ENCODE assay signal across 8 cellular contexts in the genomic region with DNA sequence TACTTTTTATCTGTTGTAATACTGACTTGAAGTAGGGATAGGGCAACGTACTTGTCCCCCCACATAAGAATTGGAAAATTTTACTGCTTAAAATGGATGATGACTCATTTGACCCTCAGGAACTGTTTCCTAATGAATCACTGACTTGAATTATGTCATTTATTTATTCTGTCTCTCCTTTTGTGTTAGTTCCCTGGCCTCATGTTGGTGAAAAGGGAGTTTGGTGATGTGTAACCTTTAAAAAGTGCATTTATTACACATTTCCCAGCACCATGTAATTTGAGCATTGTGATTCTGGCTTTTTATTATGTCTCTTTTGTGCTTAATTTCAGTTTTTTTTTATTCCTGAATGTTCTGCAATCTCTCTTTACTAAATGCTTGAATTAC. TPM values are rescaled to one million over a fixed set of nuclear protein-coding genes. Genes with fewer than 3 reads are reported as not detected.
DNase-seq lines count a peak whose midpoint lies in the region; ATAC-seq and TF ChIP-seq lines count a peak whose summit lies in the region.

No MANE protein-coding gene starts in this region.

- ATAC-seq in left lung (peak; percentile 68), HG02642 (IDR thresholded peaks at IDR 0.05; ENCODE audit: poor library complexity, unreplicated experiment) (no peak)

- H3K27me3 ChIP-seq in HUES64 (ENCODE audit: insufficient read depth, low read length) (no peaks in the 10 kb centered on the region), ascending aorta (no peaks in the 10 kb centered on the region), left lung (no peaks in the 10 kb centered on the region), endodermal cell (ENCODE audit: control insufficient read depth, insufficient read depth, low read length, poor library complexity, severe bottlenecking) (no peaks in the 10 kb centered on the region), H7 (ENCODE audit: control insufficient read depth, insufficient read depth, low read length) (no peaks in the 10 kb centered on the region)

- H3K9me3 ChIP-seq in HUES64 (ENCODE audit: insufficient read depth, low read depth, low read length) = no peaks in the 10 kb centered on the region
- H3K9me3 ChIP-seq in ascending aorta = no peaks in the 10 kb centered on the region
- no peaks in the 10 kb centered on the region for H3K9me3 ChIP-seq in left lung
- no peaks in the 10 kb centered on the region for H3K9me3 ChIP-seq in endodermal cell (ENCODE audit: control insufficient read depth, low read length)

- H3K27ac ChIP-seq in HUES64 (ENCODE audit: low read depth, low read length) (no peak overlapping the region), ascending aorta (peak overlapping the region; percentile 84 to 94), left lung (peak overlapping the region; percentile 39 to 77), endodermal cell (ENCODE audit: low read depth, low read length) (no peak overlapping the region)

- intact Hi-C loops in ascending aorta (cut with DNase I) (loop anchor here (1.0 to 2.0 kb wide), 2 partner anchors 20 to 74 kb away; a partner anchor contains a TSS), left lung (cut with DNase I) (no loop called here)

- H3K4me3 ChIP-seq in HUES64 (ENCODE audit: low read length) = no peak overlapping the region
- H3K4me3 ChIP-seq in ascending aorta = no peak overlapping the region
- H3K4me3 ChIP-seq in left lung = no peak overlapping the region
- H3K4me3 ChIP-seq in endodermal cell (ENCODE audit: low read length) = no peak overlapping the region
- H3K4me3 ChIP-seq in H7 (ENCODE audit: insufficient read depth, low read depth, low read length) = no peak overlapping the region

- peaks cover 2% of the 10 kb centered on the region for H3K4me1 Mint-ChIP-seq in endodermal cell

- peak overlapping the region; percentile 19; the same call in 1 of the 2 replicates for H3K9ac ChIP-seq in HUES64 (ENCODE audit: low read depth, low read length)
- no peak overlapping the region for H3K9ac ChIP-seq in endodermal cell (ENCODE audit: extremely low read depth, low read length, poor library complexity, severe bottlenecking)

- DNase-seq in AG08396 (ENCODE audit: low spot score) (peak; percentile 23), ascending aorta (ENCODE audit: low spot score in 2 of 2) (no peak), left lung (no peak), endodermal cell (no peak), CD1c-positive myeloid dendritic cell (ENCODE audit: extremely low spot score) (no peak), H7 (no peak)

- no peaks in the 10 kb centered on the region for H3K36me3 Mint-ChIP-seq in endodermal cell (ENCODE audit: low read depth)

- TF ChIP-seq CTCF in ascending aorta (IDR thresholded peaks at IDR 0.05) (no peak), left lung (IDR thresholded peaks at IDR 0.05) (no peak), endodermal cell (conservative IDR thresholded peaks at IDR 0.05) (no peak)

- H3K27ac Mint-ChIP-seq in endodermal cell = no peak overlapping the region

- H3K4me1 ChIP-seq in HUES64 (ENCODE audit: insufficient read depth, low read length) = peaks cover 9% of the 10 kb centered on the region; the same call in 1 of the 2 replicates
- H3K4me1 ChIP-seq in ascending aorta = peaks cover 6 to 11% of the 10 kb centered on the region in 2 donors
- H3K4me1 ChIP-seq in left lung = peaks cover 11 to 19% of the 10 kb centered on the region in 2 donors
- H3K4me1 ChIP-seq in endodermal cell (ENCODE audit: control insufficient read depth, insufficient read depth, low read length) = no peaks in the 10 kb centered on the region

- no peaks in the 10 kb centered on the region for H3K9me3 Mint-ChIP-seq in endodermal cell

- no peak overlapping the region for H3K4me3 Mint-ChIP-seq in endodermal cell

- H3K36me3 ChIP-seq in HUES64 (ENCODE audit: insufficient read depth, low read length) = no peaks in the 10 kb centered on the region
- no peaks in the 10 kb centered on the region for H3K36me3 ChIP-seq in ascending aorta
- H3K36me3 ChIP-seq in left lung = no peaks in the 10 kb centered on the region
- H3K36me3 ChIP-seq in endodermal cell (ENCODE audit: control insufficient read depth, insufficient read depth, low read length) = no peaks in the 10 kb centered on the region
- no peaks in the 10 kb centered on the region for H3K36me3 ChIP-seq in H7 (replicated peaks; ENCODE audit: control insufficient read depth, insufficient read depth, low read length)

- 88% methylated on average over 1 of the region's 1 CpG for WGBS in HUES64
- 67 to 100% methylated on average over 1 of the region's 1 CpG for WGBS in endodermal cell (ENCODE audit: insufficient coverage in 1 of 2, insufficient read length in 1 of 2), 2 experiments

- no peaks in the 10 kb centered on the region for H3K27me3 Mint-ChIP-seq in endodermal cell (ENCODE audit: insufficient read depth)

RNA-seq across cellular contexts. Expression of a gene that starts 20.3 kb away (rescaled TPM):
- 8.0 TPM for polyA plus RNA-seq in HUES64 (2013, experiment 1 of 2)
- polyA plus RNA-seq in HUES64 (2013, experiment 2 of 2) = 9.5 TPM
- total RNA-seq in ascending aorta = 8.4 TPM
- total RNA-seq in left lung = 10 to 100 TPM in 1 of 2 donors, 1 to 10 TPM in 1; 6.8 to 12.2 TPM
- total RNA-seq in endodermal cell = 10 to 100 TPM; 12.0 to 16.1 TPM
- 11.1 TPM for polyA plus RNA-seq in endodermal cell (2013, experiment 1 of 2)
- 11.6 TPM for polyA plus RNA-seq in endodermal cell (2013, experiment 2 of 2)
- total RNA-seq in H7 (2014; rRNA removed; shearing (Covaris generic)) = 13.4 and 17.9 TPM in 2 replicates

RNA-seq across cellular contexts. Expression of a gene that starts 48.8 kb away (rescaled TPM):
- polyA plus RNA-seq in HUES64 (2013, experiment 1 of 2) = 4.7 TPM
- polyA plus RNA-seq in HUES64 (2013, experiment 2 of 2) = 6.3 TPM
- not detected for total RNA-seq in ascending aorta
- 10 to 100 TPM; 21.2 to 26.6 TPM for total RNA-seq in left lung
- 1 to 10 TPM; 3.6 to 9.0 TPM for total RNA-seq in endodermal cell
- 1.0 TPM for polyA plus RNA-seq in endodermal cell (2013, experiment 1 of 2)
- 1.1 TPM for polyA plus RNA-seq in endodermal cell (2013, experiment 2 of 2)
- total RNA-seq in H7 (2014; rRNA removed; shearing (Covaris generic)) = 26.7 and 27.5 TPM in 2 replicates

Comparison
In these comparisons a context has a peak if more than half of its experiments do, and no peak if none do; other contexts are left out.
1. H3K27ac ChIP-seq: peak in ascending aorta (2 of 2) and left lung (2 of 2); none in HUES64 (single experiment) and endodermal cell (single experiment).